ENCODE assay signal across 1 cellular context in the genomic region with DNA sequence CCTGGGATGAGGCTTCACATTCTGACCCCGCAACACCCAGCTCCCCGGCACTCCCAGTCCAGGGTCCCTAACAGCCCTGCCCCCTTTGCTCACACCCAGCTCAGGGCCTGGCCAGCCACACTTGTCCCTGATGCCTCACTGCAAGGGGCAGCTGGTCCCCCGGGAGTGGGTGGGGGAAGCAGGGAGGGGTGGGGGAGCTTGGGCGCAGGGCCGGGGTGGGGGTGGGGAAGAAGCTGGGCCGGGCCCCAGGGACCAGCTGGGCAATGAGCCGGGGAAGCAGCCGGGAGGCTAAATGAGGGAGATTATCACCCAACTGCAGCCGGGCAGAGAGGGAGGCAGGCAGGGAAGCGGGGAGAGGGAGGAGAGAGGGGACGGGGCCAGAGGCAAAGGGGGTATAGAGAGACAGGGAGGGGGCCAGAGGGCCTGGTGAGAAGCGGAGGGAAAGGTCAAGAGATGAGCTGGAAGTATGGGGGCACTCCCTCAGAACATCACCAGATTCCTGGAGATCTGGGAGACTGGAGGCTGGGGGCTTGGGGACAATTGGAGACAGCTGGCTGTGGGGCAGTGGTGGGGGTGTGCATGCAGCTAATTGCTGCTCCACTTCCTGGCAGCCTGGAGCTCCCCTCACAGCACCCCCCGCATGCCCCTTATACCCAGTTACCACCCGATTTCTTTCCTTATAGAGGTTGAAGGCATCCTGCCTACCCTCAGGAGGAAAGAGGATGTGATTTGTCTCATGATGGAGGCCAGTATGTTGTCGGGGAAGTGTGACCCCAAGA.
A peak's percentile ranks its signal among the peaks of the same experiment; 100 is the strongest.
TF ChIP-seq lines count a peak whose summit lies in the region.

No MANE protein-coding gene starts in this region.

TF ChIP-seq in SK-N-SH, 30 proteins besides CTCF, POLR2A, EP300 and RAD21:
- no peak for TF ChIP-seq MXI1 (IDR thresholded peaks at IDR 0.05; ENCODE audit: low read depth, low read length)
- TF ChIP-seq, protein P1, sequence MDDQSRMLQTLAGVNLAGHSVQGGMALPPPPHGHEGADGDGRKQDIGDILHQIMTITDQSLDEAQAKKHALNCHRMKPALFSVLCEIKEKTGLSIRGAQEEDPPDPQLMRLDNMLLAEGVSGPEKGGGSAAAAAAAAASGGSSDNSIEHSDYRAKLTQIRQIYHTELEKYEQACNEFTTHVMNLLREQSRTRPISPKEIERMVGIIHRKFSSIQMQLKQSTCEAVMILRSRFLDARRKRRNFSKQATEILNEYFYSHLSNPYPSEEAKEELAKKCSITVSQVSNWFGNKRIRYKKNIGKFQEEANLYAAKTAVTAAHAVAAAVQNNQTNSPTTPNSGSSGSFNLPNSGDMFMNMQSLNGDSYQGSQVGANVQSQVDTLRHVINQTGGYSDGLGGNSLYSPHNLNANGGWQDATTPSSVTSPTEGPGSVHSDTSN (IDR thresholded peaks at IDR 0.05): no peak
- peak; percentile 49; the same call in 1 of the 2 replicates for TF ChIP-seq GATA2 (CRISPR knock-in tag; IDR thresholded peaks at IDR 0.05)
